In the genomic region with DNA sequence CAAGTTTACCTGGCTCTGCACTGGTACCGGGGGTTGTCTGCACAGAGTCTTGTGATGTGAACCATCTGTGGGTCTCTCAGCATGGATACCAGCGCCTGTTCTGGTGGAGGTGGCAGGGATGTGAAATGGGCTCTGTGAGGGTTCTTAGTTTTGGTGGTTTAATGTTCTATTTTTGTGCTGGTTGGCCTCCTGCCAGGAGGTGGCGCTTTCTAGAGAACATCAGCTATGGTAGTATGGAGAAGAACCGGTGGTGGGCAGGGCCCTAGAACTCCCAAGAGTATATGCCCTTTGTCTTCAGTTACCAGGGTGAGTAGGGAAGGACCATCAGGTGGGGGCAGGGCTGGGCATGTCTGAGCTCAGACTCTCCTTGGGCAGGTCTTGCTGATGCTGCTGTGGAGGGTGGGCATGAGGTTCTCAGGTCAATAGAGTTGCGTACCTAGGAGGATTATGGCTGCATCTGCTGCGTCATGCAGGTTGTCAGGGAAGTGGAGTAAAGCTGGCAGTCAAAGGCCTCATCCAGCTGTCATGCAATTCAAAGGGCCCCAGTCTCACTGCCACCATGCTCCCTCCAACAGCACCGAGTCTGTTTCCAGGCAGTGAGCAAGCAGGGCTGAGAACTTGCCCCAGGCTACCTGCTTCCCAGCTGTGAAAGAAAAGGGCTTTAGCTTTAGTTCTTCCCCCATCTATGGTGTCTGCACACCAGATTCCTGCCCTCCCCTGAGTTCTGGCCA, we compare ENCODE assay signal across 20 cellular contexts.
DNase-seq lines count a peak whose midpoint lies in the region; ATAC-seq and TF ChIP-seq lines count a peak whose summit lies in the region.
"Had no signal": no experiment of that assay in that cellular context is flagged by ENCODE, and none has a peak within 500 bp of the region (broad histone marks: within the 10 kb centered on the region; RNA-seq: fewer than 3 reads in every experiment).

No MANE protein-coding gene starts in this region.

- H3K27me3 ChIP-seq in OCI-LY3 (ENCODE audit: low read depth, low read length) = peaks cover 3% of the 10 kb centered on the region; the same call in 1 of the 2 replicates
- H3K27me3 ChIP-seq: ascending aorta, gastrocnemius medialis, uterus had no signal

- peak; percentile 22 for DNase-seq in activated CD4-positive, alpha-beta T cell treated with anti-CD3 and anti-CD28 coated beads for 48 hours
- DNase-seq in activated CD4-positive, alpha-beta T cell treated with anti-CD3 and anti-CD28 coated beads, Interleukin-2, amount 50 U/mL, for 1 hour = no peak
- DNase-seq in erythroblast (lab: John Stamatoyannopoulos, UW) (peak; percentile 25 to 29), NCI-H2107 (lab: John Stamatoyannopoulos, UW) (no peak), cortex of kidney (lab: John Stamatoyannopoulos, UW) (no peak)
- DNase-seq: activated B cell treated with CpG ODN at 0.5 μM for 24 hours, activated gamma-delta T cell treated with Interleukin-2 at 50 U/mL for 16 hours, gastrocnemius medialis, left colon, MV-4-11, NCI-H2081, NCI-H748 treated with DMSO at 0.1 percent for 48 hours, occipital lobe, right cardiac atrium, T-helper 17 cell had no signal

- H3K36me3 ChIP-seq in OCI-LY3 (replicated peaks; ENCODE audit: low read depth, low read length) = no peaks in the 10 kb centered on the region
- H3K36me3 ChIP-seq: ascending aorta, gastrocnemius medialis, uterus had no signal

- H3K27ac ChIP-seq in OCI-LY3 (ENCODE audit: low read length) = no peak overlapping the region
- H3K27ac ChIP-seq: ascending aorta, gastrocnemius medialis, uterus had no signal

- H3K4me3 ChIP-seq in GM12875 (ENCODE audit: low read depth, low read length) (no peak overlapping the region), OCI-LY3 (ENCODE audit: low read length) (no peak overlapping the region)
- H3K4me3 ChIP-seq: ascending aorta, gastrocnemius medialis, uterus had no signal

- H3K9me3 ChIP-seq in OCI-LY3 (ENCODE audit: insufficient read depth, low read length) = no peaks in the 10 kb centered on the region
- H3K9me3 ChIP-seq: ascending aorta, gastrocnemius medialis, uterus had no signal

- no peak for ATAC-seq in HG03025 (IDR thresholded peaks at IDR 0.05; ENCODE audit: low FRiP score, unreplicated experiment)
- ATAC-seq: gastrocnemius medialis, left colon, right cardiac atrium, T-helper 17 cell had no signal

- no peak overlapping the region for H3K4me2 ChIP-seq in OCI-LY3 (ENCODE audit: low read length)

- TF ChIP-seq POLR2A in erythroblast (IDR thresholded peaks at IDR 0.05; ENCODE audit: low read length) = no peak

- no peaks in the 10 kb centered on the region for H3K79me2 ChIP-seq in OCI-LY3 (ENCODE audit: low read length)

- no peak overlapping the region for H2AFZ ChIP-seq in OCI-LY3 (ENCODE audit: low read depth, low read length)

- no peaks in the 10 kb centered on the region for H3K4me1 ChIP-seq in OCI-LY3 (ENCODE audit: low read length)
- H3K4me1 ChIP-seq: ascending aorta, gastrocnemius medialis, uterus had no signal

- H3K9ac ChIP-seq in OCI-LY3 (ENCODE audit: low read length) = no peak overlapping the region

- no peaks in the 10 kb centered on the region for H4K20me1 ChIP-seq in OCI-LY3 (ENCODE audit: insufficient read depth, low read length)

- TF ChIP-seq CTCF in GM12875 (IDR thresholded peaks at IDR 0.05; ENCODE audit: borderline replicate concordance, insufficient read depth, low read depth, low read length) (0 out of 2 replicates have a peak, but pooled peaks have one; percentile 17), OCI-LY3 (IDR thresholded peaks at IDR 0.05; ENCODE audit: low read depth, low read length) (peak; percentile 29)

Comparison
In these comparisons a context has a peak if more than half of its experiments do, and no peak if none do; other contexts are left out.
1. DNase-seq: peak in activated CD4-positive, alpha-beta T cell treated with anti-CD3 and anti-CD28 coated beads for 48 hours (single experiment) and erythroblast (2 of 2); none in activated CD4-positive, alpha-beta T cell treated with anti-CD3 and anti-CD28 coated beads, Interleukin-2, amount 50 U/mL, for 1 hour (single experiment), NCI-H2107 (single experiment) and cortex of kidney (single experiment).